Comparison of ENCODE assay signal across 1 cellular context in the genomic region with DNA sequence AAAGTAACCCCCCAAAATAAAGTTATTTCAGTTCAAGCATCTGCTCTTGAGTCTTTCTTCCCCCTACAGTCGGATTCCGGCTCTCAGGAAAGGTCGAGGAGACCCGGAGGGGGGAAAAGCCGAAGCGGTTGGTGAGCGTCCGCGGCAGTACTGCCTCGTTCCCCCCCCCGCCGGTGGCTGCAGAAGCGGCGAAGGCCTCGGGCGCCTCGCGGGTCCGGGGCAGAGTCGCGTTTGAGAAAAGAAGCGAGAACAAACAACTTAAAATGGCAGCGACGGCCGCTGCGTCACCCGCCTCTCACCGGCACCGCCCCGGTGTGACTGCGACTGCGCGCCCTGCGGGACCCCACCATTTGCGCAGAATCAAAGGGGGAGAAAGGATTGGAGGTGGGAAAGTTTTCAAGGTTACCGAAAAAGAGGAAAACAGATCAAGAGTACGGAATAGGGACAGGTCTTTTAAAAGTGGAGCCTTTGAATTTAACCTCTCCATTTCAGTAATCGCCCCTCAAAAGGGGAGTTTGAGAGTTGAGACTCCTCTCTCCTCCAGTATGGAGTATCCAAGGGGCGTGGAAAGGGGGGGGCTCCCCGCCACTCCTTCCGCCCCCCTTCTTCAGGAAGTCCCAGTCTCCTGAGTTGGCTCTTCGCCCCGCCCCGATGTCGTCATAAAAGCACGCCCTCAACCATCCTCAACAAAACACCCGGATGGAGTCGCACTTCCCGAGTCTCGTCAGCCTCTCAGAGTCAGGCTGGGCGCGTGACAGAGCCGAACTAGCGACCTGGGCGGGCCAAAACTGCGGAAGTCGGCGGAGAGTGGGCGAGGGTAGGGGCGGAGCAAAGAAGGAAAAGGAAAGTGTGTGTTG.
A peak's percentile ranks its signal among the peaks of the same experiment; 100 is the strongest.
TF ChIP-seq lines count a peak whose summit lies in the region.

No MANE protein-coding gene starts in this region.

TF ChIP-seq in HepG2, 621 proteins besides CTCF, POLR2A, EP300 and RAD21 (continues in another document):
- TF ChIP-seq TIGD3 (CRISPR knock-in tag; IDR thresholded peaks at IDR 0.05; ENCODE audit: borderline replicate concordance) (no peak), SIX4 (CRISPR knock-in tag; IDR thresholded peaks at IDR 0.05) (no peak), IKZF1 (IDR thresholded peaks at IDR 0.05) (no peak), HES4 (CRISPR knock-in tag; IDR thresholded peaks at IDR 0.05; ENCODE audit: borderline replicate concordance) (no peak), MED13 (CRISPR knock-in tag; IDR thresholded peaks at IDR 0.05) (peak; percentile 83), ZNF574 (CRISPR knock-in tag; IDR thresholded peaks at IDR 0.05) (peak; percentile 26), ZNF343 (CRISPR knock-in tag; IDR thresholded peaks at IDR 0.05) (peak; percentile 83; the same call in 1 of the 2 replicates), PPARG (CRISPR knock-in tag; conservative IDR thresholded peaks at IDR 0.05) (peak; percentile 71), NFIB (CRISPR knock-in tag; IDR thresholded peaks at IDR 0.05; ENCODE audit: borderline replicate concordance) (no peak), KAT7 (CRISPR knock-in tag; IDR thresholded peaks at IDR 0.05; ENCODE audit: borderline replicate concordance) (peak; percentile 92), ZNF563 (CRISPR knock-in tag; IDR thresholded peaks at IDR 0.05) (peak; percentile 71), ZNF350 (CRISPR knock-in tag; IDR thresholded peaks at IDR 0.05; ENCODE audit: borderline replicate concordance, low read depth) (peak; percentile 88), ZNF10 (CRISPR knock-in tag; IDR thresholded peaks at IDR 0.05; ENCODE audit: borderline replicate concordance, low read depth) (no peak), NCOA5 (CRISPR knock-in tag; IDR thresholded peaks at IDR 0.05) (no peak), TBL1XR1 (IDR thresholded peaks at IDR 0.05; ENCODE audit: borderline replicate concordance, low read length, partially characterized antibody) (peak; percentile 68), NFATC3 (CRISPR knock-in tag; IDR thresholded peaks at IDR 0.05) (no peak), ZNF569 (CRISPR knock-in tag; IDR thresholded peaks at IDR 0.05; ENCODE audit: borderline replicate concordance) (no peak), POGZ (CRISPR knock-in tag; IDR thresholded peaks at IDR 0.05) (peak; percentile 24; the same call in 1 of the 2 replicates), TGIF2 (CRISPR knock-in tag; IDR thresholded peaks at IDR 0.05) (no peak), CHCHD3 (CRISPR knock-in tag; IDR thresholded peaks at IDR 0.05) (no peak), AGO1 (IDR thresholded peaks at IDR 0.05; ENCODE audit: low read depth, low read length, poor library complexity, severe bottlenecking) (peak; percentile 60), ZNF558 (CRISPR knock-in tag; IDR thresholded peaks at IDR 0.05; ENCODE audit: borderline replicate concordance) (no peak), ZNF709 (CRISPR knock-in tag; IDR thresholded peaks at IDR 0.05) (peak; percentile 89), POGK (CRISPR knock-in tag; conservative IDR thresholded peaks at IDR 0.05) (no peak), ETV5 (CRISPR knock-in tag; IDR thresholded peaks at IDR 0.05; ENCODE audit: borderline replicate concordance) (peak; percentile 75), ZNF562 (CRISPR knock-in tag; IDR thresholded peaks at IDR 0.05; ENCODE audit: borderline replicate concordance) (no peak), SRSF1 (optimal IDR thresholded peaks at IDR 0.05; ENCODE audit: low read depth, low read length) (peak; percentile 99), ZNF550 (CRISPR knock-in tag; IDR thresholded peaks at IDR 0.05; ENCODE audit: borderline replicate concordance) (0 out of 2 replicates have a peak, but pooled peaks have one; percentile 71), SKI (IDR thresholded peaks at IDR 0.05; ENCODE audit: partially characterized antibody) (peak; percentile 56), ZNF468 (CRISPR knock-in tag; IDR thresholded peaks at IDR 0.05) (no peak), MTF2 (CRISPR knock-in tag; IDR thresholded peaks at IDR 0.05; ENCODE audit: borderline replicate concordance) (no peak), FOXO1 (CRISPR knock-in tag; IDR thresholded peaks at IDR 0.05) (peak; percentile 58; the same call in 1 of the 2 replicates)
- TF ChIP-seq, protein P1, sequence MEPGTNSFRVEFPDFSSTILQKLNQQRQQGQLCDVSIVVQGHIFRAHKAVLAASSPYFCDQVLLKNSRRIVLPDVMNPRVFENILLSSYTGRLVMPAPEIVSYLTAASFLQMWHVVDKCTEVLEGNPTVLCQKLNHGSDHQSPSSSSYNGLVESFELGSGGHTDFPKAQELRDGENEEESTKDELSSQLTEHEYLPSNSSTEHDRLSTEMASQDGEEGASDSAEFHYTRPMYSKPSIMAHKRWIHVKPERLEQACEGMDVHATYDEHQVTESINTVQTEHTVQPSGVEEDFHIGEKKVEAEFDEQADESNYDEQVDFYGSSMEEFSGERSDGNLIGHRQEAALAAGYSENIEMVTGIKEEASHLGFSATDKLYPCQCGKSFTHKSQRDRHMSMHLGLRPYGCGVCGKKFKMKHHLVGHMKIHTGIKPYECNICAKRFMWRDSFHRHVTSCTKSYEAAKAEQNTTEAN (CRISPR knock-in tag; conservative IDR thresholded peaks at IDR 0.05), result peak; percentile 68; the same call in 1 of the 2 replicates
- TF ChIP-seq, protein P2, sequence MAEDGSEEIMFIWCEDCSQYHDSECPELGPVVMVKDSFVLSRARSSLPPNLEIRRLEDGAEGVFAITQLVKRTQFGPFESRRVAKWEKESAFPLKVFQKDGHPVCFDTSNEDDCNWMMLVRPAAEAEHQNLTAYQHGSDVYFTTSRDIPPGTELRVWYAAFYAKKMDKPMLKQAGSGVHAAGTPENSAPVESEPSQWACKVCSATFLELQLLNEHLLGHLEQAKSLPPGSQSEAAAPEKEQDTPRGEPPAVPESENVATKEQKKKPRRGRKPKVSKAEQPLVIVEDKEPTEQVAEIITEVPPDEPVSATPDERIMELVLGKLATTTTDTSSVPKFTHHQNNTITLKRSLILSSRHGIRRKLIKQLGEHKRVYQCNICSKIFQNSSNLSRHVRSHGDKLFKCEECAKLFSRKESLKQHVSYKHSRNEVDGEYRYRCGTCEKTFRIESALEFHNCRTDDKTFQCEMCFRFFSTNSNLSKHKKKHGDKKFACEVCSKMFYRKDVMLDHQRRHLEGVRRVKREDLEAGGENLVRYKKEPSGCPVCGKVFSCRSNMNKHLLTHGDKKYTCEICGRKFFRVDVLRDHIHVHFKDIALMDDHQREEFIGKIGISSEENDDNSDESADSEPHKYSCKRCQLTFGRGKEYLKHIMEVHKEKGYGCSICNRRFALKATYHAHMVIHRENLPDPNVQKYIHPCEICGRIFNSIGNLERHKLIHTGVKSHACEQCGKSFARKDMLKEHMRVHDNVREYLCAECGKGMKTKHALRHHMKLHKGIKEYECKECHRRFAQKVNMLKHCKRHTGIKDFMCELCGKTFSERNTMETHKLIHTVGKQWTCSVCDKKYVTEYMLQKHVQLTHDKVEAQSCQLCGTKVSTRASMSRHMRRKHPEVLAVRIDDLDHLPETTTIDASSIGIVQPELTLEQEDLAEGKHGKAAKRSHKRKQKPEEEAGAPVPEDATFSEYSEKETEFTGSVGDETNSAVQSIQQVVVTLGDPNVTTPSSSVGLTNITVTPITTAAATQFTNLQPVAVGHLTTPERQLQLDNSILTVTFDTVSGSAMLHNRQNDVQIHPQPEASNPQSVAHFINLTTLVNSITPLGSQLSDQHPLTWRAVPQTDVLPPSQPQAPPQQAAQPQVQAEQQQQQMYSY (CRISPR knock-in tag; IDR thresholded peaks at IDR 0.05), result no peak
- TF ChIP-seq, protein P3, sequence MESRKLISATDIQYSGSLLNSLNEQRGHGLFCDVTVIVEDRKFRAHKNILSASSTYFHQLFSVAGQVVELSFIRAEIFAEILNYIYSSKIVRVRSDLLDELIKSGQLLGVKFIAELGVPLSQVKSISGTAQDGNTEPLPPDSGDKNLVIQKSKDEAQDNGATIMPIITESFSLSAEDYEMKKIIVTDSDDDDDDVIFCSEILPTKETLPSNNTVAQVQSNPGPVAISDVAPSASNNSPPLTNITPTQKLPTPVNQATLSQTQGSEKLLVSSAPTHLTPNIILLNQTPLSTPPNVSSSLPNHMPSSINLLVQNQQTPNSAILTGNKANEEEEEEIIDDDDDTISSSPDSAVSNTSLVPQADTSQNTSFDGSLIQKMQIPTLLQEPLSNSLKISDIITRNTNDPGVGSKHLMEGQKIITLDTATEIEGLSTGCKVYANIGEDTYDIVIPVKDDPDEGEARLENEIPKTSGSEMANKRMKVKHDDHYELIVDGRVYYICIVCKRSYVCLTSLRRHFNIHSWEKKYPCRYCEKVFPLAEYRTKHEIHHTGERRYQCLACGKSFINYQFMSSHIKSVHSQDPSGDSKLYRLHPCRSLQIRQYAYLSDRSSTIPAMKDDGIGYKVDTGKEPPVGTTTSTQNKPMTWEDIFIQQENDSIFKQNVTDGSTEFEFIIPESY (CRISPR knock-in tag; IDR thresholded peaks at IDR 0.05), result peak; percentile 3; the same call in 1 of the 2 replicates
- TF ChIP-seq, protein P4, sequence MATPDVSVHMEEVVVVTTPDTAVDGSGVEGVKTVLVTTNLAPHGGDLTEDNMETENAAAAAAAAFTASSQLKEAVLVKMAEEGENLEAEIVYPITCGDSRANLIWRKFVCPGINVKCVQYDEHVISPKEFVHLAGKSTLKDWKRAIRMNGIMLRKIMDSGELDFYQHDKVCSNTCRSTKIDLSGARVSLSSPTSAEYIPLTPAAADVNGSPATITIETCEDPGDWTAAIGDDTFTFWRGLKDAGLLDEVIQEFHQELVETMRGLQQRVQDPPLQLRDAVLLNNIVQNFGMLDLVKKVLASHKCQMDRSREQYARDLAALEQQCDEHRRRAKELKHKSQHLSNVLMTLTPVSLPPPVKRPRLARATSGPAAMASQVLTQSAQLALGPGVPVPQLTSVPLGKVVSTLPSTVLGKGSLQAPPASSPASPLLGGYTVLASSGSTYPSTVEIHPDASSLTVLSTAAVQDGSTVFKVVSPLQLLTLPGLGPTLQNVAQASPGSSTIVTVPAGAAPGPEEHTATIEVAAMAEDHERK (CRISPR knock-in tag; IDR thresholded peaks at IDR 0.05; ENCODE audit: low read depth), result peak; percentile 60; the same call in 1 of the 2 replicates
- TF ChIP-seq, protein P5, sequence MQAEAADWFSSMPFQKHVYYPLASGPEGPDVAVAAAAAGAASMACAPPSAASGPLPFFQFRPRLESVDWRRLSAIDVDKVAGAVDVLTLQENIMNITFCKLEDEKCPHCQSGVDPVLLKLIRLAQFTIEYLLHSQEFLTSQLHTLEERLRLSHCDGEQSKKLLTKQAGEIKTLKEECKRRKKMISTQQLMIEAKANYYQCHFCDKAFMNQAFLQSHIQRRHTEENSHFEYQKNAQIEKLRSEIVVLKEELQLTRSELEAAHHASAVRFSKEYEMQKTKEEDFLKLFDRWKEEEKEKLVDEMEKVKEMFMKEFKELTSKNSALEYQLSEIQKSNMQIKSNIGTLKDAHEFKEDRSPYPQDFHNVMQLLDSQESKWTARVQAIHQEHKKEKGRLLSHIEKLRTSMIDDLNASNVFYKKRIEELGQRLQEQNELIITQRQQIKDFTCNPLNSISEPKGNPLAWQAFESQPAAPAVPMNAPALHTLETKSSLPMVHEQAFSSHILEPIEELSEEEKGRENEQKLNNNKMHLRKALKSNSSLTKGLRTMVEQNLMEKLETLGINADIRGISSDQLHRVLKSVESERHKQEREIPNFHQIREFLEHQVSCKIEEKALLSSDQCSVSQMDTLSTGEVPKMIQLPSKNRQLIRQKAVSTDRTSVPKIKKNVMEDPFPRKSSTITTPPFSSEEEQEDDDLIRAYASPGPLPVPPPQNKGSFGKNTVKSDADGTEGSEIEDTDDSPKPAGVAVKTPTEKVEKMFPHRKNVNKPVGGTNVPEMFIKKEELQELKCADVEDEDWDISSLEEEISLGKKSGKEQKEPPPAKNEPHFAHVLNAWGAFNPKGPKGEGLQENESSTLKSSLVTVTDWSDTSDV (CRISPR knock-in tag; IDR thresholded peaks at IDR 0.05), result 0 out of 2 replicates have a peak, but pooled peaks have one; percentile 3
- TF ChIP-seq, protein P6, sequence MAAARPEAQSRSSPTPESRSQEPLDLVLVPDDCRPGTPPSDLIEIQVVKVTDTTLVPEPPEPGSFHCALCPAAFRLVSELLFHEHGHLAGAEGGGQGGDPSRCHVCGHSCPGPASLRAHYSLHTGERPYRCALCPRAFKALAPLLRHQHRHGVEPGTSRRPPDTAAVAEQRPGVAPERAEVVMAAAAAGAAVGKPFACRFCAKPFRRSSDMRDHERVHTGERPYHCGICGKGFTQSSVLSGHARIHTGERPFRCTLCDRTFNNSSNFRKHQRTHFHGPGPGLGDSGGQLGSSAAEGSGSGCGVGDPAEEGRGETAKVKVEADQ (CRISPR knock-in tag; IDR thresholded peaks at IDR 0.05; ENCODE audit: borderline replicate concordance), result peak; percentile 75; the same call in 1 of the 2 replicates
